In the genomic region with DNA sequence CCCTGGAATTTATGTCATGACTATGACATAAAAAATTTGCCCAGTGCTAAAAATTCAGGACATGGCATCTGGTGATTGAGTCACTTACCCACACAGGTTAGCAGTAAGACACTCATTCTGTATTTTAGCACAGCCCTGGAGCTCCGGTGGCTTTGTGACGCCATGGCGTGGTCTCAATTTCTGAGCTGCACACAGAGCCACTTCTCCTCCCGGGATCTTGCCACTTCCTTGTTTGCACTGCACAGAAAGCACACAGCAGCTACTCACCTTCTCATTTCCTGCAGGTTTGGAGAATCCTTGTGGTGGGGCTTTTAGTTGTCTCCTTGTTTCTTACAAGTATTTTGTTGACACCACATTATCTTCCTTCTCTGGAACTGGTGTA, we compare ENCODE assay signal across 8 cellular contexts.
DNase-seq lines count a peak whose midpoint lies in the region; ATAC-seq, FAIRE-seq and TF ChIP-seq lines count a peak whose summit lies in the region.
"Not testable (repeated sequence)": the region's sequence is repeated elsewhere in the genome, so short reads cannot be mapped to it uniquely, and the experiment has no call there.

No MANE protein-coding gene starts in this region.

- H3K4me3 ChIP-seq in A549; lung; thyroid gland (replicated peaks in 1 of 3): not testable (repeated sequence)
- H3K4me3 ChIP-seq in SK-N-SH (ENCODE audit: low read depth in 2 of 2, low read length in 1 of 2) (0 out of 4 replicates have a peak overlapping the region, but pooled peaks of 1 of the 2 experiments have one; percentile 24), left lung (peak overlapping the region in 1 of 2 donors; percentile 9)

- CTCF ChIA-PET in A549 (lab: Yijun Ruan, JAX); SK-N-SH (lab: Yijun Ruan, JAX): not testable (repeated sequence)

- H4K20me1 ChIP-seq in SK-N-SH (ENCODE audit: insufficient read depth): not testable (repeated sequence)

- intact Hi-C loops in left lung (cut with DNase I); thyroid gland (cut with DNase I): not testable (repeated sequence)

- H3K9ac ChIP-seq in SK-N-SH: not testable (repeated sequence)

- TF ChIP-seq EP300 in A549 (IDR thresholded peaks at IDR 0.05); SK-N-SH (IDR thresholded peaks at IDR 0.05; ENCODE audit: borderline replicate concordance in 1 of 2, low read depth in 1 of 2, low read length in 1 of 2): not testable (repeated sequence)

- peak overlapping the region; percentile 44; the same call in 1 of the 3 replicates for H3K4me2 ChIP-seq in A549
- H3K4me2 ChIP-seq in SK-N-SH: peak overlapping the region; percentile 43; the same call in 1 of the 2 replicates

- H3K4me1 ChIP-seq in A549; SK-N-SH (ENCODE audit: control insufficient read depth in 1 of 2, insufficient read depth in 2 of 2, low read depth in 1 of 2, low read length in 1 of 2); left lung; lung (ENCODE audit: control insufficient read depth in 2 of 2, insufficient read depth in 2 of 2, low read length in 2 of 2); thyroid gland: not testable (repeated sequence)

- H3K36me3 ChIP-seq in SK-N-SH (replicated peaks in 1 of 2; ENCODE audit: control insufficient read depth in 1 of 2, insufficient read depth in 2 of 2, low read length in 1 of 2); left lung; lung (ENCODE audit: control insufficient read depth in 2 of 2, insufficient read depth in 2 of 2, low read length in 2 of 2); thyroid gland: not testable (repeated sequence)

- H3F3A ChIP-seq in SK-N-SH (replicated peaks; ENCODE audit: insufficient read depth): not testable (repeated sequence)

- H3K27ac ChIP-seq in A549; SK-N-SH (ENCODE audit: low read depth in 2 of 2, low read length in 1 of 2); left lung; lung (ENCODE audit: low read depth in 1 of 2, low read length in 1 of 2); thyroid gland: not testable (repeated sequence)
- H3K27ac ChIP-seq in VCaP: 0 out of 2 replicates have a peak overlapping the region, but pooled peaks have one; percentile 2

- H2AFZ ChIP-seq in SK-N-SH (ENCODE audit: low read depth): not testable (repeated sequence)

- not testable (repeated sequence) for TF ChIP-seq CTCF in A549 (IDR thresholded peaks at IDR 0.05); SK-N-SH (IDR thresholded peaks at IDR 0.05); VCaP (conservative IDR thresholded peaks at IDR 0.05); left lung (IDR thresholded peaks at IDR 0.05); lung (IDR thresholded peaks at IDR 0.05; ENCODE audit: control extremely low read depth, extremely low read depth); thyroid gland (IDR thresholded peaks at IDR 0.05)

- WGBS in A549 (ENCODE audit: missing lambda C conversion rate): 0% methylated on average over 4 of the region's 4 CpGs
- WGBS in SK-N-SH (ENCODE audit: low lambda C conversion rate): 38% methylated on average over 4 of the region's 4 CpGs
- WGBS in lung, 2 donors: 9 to 37% methylated on average over 4 of the region's 4 CpGs
- 19 to 52% methylated on average over 4 of the region's 4 CpGs for WGBS in thyroid gland, 2 donors

- DNase-seq in A549 (ENCODE audit: low read depth in 1 of 2, low spot score in 1 of 2); SK-N-SH; left lung: not testable (repeated sequence)
- peak; percentile 75 for DNase-seq in DMS53 (lab: John Stamatoyannopoulos, UW)
- peak; percentile 37 for DNase-seq in HT1080 (ENCODE audit: low read depth)
- peak; percentile 35 for DNase-seq in lung (ENCODE audit: low spot score)
- peak; percentile 9 to 10 for DNase-seq in thyroid gland

- not testable (repeated sequence) for H3K27me3 ChIP-seq in SK-N-SH (ENCODE audit: insufficient read depth); left lung; lung (ENCODE audit: control insufficient read depth, insufficient read depth); thyroid gland

- not testable (repeated sequence) for ATAC-seq in A549
- ATAC-seq in left lung (peak; percentile 90), lung (ENCODE audit: insufficient read depth, low FRiP score) (peak; percentile 59)

- POLR2A ChIA-PET in A549 (lab: Yijun Ruan, JAX); SK-N-SH (lab: Yijun Ruan, JAX): not testable (repeated sequence)

- FAIRE-seq in A549 (lab: Jason Lieb, UNC): not testable (repeated sequence)

- not testable (repeated sequence) for H3K9me2 ChIP-seq in SK-N-SH

- not testable (repeated sequence) for TF ChIP-seq RAD21 in A549 (conservative IDR thresholded peaks at IDR 0.05 in 1 of 2, IDR thresholded peaks at IDR 0.05 in 1 of 2); SK-N-SH (IDR thresholded peaks at IDR 0.05; ENCODE audit: low read length)

- H3K79me2 ChIP-seq in SK-N-SH (ENCODE audit: insufficient read depth): not testable (repeated sequence)

- not testable (repeated sequence) for H3K9me3 ChIP-seq in A549; SK-N-SH; lung (ENCODE audit: control insufficient read depth in 2 of 2, insufficient read depth in 1 of 2, low read length in 1 of 2); thyroid gland
- peaks cover 0 to 17% of the 10 kb centered on the region in 2 donors for H3K9me3 ChIP-seq in left lung

- TF ChIP-seq POLR2A in A549 (IDR thresholded peaks at IDR 0.05; ENCODE audit: low read length); thyroid gland (IDR thresholded peaks at IDR 0.05): not testable (repeated sequence)
